Comparison of ENCODE assay signal across 18 cellular contexts in the genomic region with DNA sequence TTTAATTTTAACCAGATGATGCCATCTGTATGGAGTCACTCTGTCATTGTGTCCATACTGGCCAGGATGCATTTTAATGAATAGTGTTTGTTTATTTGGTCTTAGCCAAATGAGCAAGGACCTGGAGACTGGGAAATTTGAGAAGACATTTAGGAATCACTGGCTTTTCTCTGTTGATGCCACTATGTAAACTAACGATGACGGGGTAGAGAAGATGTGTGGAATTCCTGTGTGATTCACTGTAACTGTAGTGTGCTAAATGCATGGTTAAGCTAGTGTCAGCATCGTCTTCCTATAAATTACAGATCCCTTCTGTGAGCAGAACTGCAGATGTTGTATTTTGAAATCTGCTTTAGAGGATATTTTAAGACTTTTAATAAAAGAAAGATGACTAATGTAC.
"Had no signal": no experiment of that assay in that cellular context is flagged by ENCODE, and none has a peak within 500 bp of the region (broad histone marks: within the 10 kb centered on the region; RNA-seq: fewer than 3 reads in every experiment).

No MANE protein-coding gene starts in this region.

- H3K36me3 ChIP-seq: brain microvascular endothelial cell, gastroesophageal sphincter, heart right ventricle, left lung, tibial artery had no signal

- H3K27ac ChIP-seq: brain microvascular endothelial cell, gastroesophageal sphincter, heart right ventricle, left lung, tibial artery had no signal

- ATAC-seq: activated CD4-positive, CD25-positive, alpha-beta regulatory T cell treated with anti-CD3 and anti-CD28 coated beads, Interleukin-2, amount 50 U/mL, for 24 hours; gastroesophageal sphincter; heart right ventricle; left lung; natural killer cell treated with Interleukin-12 subunit alpha and Interleukin-12 subunit beta and Interleukin-15 and Interleukin-18, amount 100 ng/mL, for 72 hours; stimulated activated naive B cell treated with anti-CD40 and anti-IgM and Interleukin-4, amounts not matched to agents 10 μg/mL and 1 μg/mL and 100 μg/mL, for 72 hours had no signal

- FAIRE-seq: endothelial cell of umbilical vein, islet of Langerhans, urothelium cell line had no signal

- H3K4me3 ChIP-seq: gastroesophageal sphincter, heart right ventricle, left lung, tibial artery had no signal

- H3K27me3 ChIP-seq: brain microvascular endothelial cell had no signal

- H3K9me3 ChIP-seq: gastroesophageal sphincter, heart right ventricle, left lung, tibial artery had no signal

- DNase-seq: activated naive CD8-positive, alpha-beta T cell treated with anti-CD3 and anti-CD28 coated beads for 36 hours; anterior cingulate cortex; brain microvascular endothelial cell; effector CD8-positive, alpha-beta T cell; heart right ventricle; left lung; mammary epithelial cell; stimulated activated CD4-positive, alpha-beta T cell treated with anti-CD3 and anti-CD28 coated beads, Interleukin-15, amount 100 ng/mL, for 24 hours; stimulated activated CD4-positive, alpha-beta T cell treated with anti-CD3 and anti-CD28 coated beads, Interleukin-4, amount 100 ng/mL, for 1 hour; stimulated activated naive B cell treated with anti-CD40 and anti-IgM and Interleukin-4, amounts not matched to agents 10 μg/mL and 1 μg/mL and 100 μg/mL, for 72 hours; T-helper 9 cell; tibial artery had no signal

- H3K4me1 ChIP-seq: gastroesophageal sphincter, heart right ventricle, left lung, tibial artery had no signal
